In the genomic region with DNA sequence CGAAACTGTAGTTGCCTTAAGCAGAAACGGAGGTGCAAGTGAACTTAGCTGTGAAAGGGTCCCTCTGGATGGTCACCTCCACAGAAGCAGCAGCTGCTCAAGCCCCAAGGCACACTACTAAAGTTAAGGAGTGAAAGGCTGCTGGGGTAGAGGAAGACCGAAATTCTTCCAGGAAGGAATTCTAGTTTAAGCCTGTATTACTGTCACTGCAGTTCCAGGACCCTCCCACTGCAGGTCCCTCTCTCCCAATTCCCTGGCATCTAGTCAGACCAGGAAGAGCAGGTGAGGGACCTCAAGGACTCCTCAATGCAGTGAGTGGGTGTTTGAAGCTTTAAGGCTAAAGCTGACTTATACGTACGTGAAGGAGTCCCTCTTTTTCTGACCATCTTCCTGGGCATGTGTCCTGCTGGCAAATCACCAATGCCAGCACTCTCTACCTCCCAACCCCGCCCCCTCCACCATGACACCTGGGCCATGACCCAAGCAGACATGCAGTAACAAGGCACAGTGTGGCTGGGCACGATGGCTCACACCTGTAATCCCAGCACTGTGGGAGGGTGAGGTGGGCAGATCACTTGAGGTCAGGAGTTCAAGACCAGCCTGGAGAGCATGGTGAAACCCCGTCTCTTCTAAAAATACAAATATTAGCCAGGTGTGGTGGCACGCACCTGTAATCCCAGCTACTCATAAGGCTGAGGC, we compare ENCODE assay signal across 1 cellular context.
TF ChIP-seq lines count a peak whose summit lies in the region.

No MANE protein-coding gene starts in this region.

TF ChIP-seq in K562, 482 proteins besides CTCF, POLR2A, EP300 and RAD21:
- no peak for TF ChIP-seq EZH2 (IDR thresholded peaks at IDR 0.05; ENCODE audit: borderline replicate concordance, low read depth, low read length)
- no peak for TF ChIP-seq ZBTB2 (IDR thresholded peaks at IDR 0.05)
- no peak for TF ChIP-seq POLR2AphosphoS2 (IDR thresholded peaks at IDR 0.05; ENCODE audit: low read length)
- TF ChIP-seq NR2C1 (IDR thresholded peaks at IDR 0.05): no peak
- TF ChIP-seq NR2C1 (tag; IDR thresholded peaks at IDR 0.05): no peak
- TF ChIP-seq FIP1L1 (IDR thresholded peaks at IDR 0.05; ENCODE audit: low read depth, low read length, poor library complexity, severe bottlenecking): no peak
- no peak for TF ChIP-seq ZC3H8 (IDR thresholded peaks at IDR 0.05)
- no peak for TF ChIP-seq KDM4B (IDR thresholded peaks at IDR 0.05; ENCODE audit: borderline replicate concordance in 2 of 2, low read depth in 1 of 2)
- TF ChIP-seq BDP1 (IDR thresholded peaks at IDR 0.05; ENCODE audit: insufficient read depth, insufficient read length): no peak
- TF ChIP-seq XRCC4 (IDR thresholded peaks at IDR 0.05; ENCODE audit: extremely low read depth, insufficient read depth, insufficient read length): no peak
- no peak for TF ChIP-seq FOS (IDR thresholded peaks at IDR 0.05; ENCODE audit: extremely low read depth, insufficient read length)
